8 cellular contexts compared by ENCODE assay signal in the genomic region with DNA sequence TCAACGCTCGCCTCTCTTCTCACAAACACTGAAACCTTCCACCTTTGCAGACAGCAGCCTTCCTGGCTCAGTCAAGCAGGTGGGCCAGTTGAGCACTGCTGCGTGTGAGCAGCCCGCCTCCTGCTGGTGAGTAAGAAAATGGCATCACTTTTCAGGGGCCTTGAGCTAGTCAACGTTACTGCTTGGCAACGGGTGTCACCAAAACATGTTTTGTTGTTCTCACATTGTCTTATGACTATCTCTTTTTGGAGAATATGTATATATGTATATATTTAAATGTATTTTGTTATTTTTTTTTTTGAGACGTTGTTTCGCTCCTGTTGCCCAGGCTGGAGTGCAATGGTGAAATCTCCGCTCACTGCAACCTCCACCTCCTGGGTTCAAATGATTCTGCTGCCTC.
DNase-seq lines count a peak whose midpoint lies in the region; ATAC-seq and TF ChIP-seq lines count a peak whose summit lies in the region.

No MANE protein-coding gene starts in this region.

- no peak overlapping the region for H3K4me3 ChIP-seq in NT2/D1 (ENCODE audit: insufficient read length, low read depth)

- H3K9me3 Mint-ChIP-seq in neural crest cell: no peaks in the 10 kb centered on the region

- ATAC-seq in GM19463 (IDR thresholded peaks at IDR 0.05; ENCODE audit: unreplicated experiment): peak; percentile 88
- ATAC-seq in HG03565 (IDR thresholded peaks at IDR 0.05; ENCODE audit: unreplicated experiment): peak; percentile 90
- peak; percentile 59 for ATAC-seq in esophagus mucosa

- H3K27me3 Mint-ChIP-seq in neural crest cell (ENCODE audit: low read depth): no peaks in the 10 kb centered on the region

- peak overlapping the region; percentile 24 for H3K27ac Mint-ChIP-seq in neural crest cell (ENCODE audit: unreplicated experiment)

- H3K9ac ChIP-seq in NT2/D1 (ENCODE audit: insufficient read length, low read depth): no peak overlapping the region

- peaks cover 6% of the 10 kb centered on the region for H3K4me1 Mint-ChIP-seq in neural crest cell

- TF ChIP-seq CTCF in neural crest cell (conservative IDR thresholded peaks at IDR 0.05): peak; percentile 98

- DNase-seq in DMS 273 (lab: John Stamatoyannopoulos, UW; ENCODE audit: unreplicated experiment) (peak; percentile 84), NT2/D1 (ENCODE audit: low read depth, low spot score) (peak; percentile 58), activated T-cell treated with anti-CD3 and anti-CD28 coated beads for 1 hour (ENCODE audit: low read depth) (peak; percentile 50), neural crest cell (ENCODE audit: low read depth, low spot score) (peak; percentile 65), superior temporal gyrus (ENCODE audit: extremely low spot score) (peak; percentile 85)

- H3K4me1 ChIP-seq in NT2/D1 (ENCODE audit: insufficient read depth, insufficient read length): no peaks in the 10 kb centered on the region

- H3K36me3 Mint-ChIP-seq in neural crest cell (ENCODE audit: low read depth): no peaks in the 10 kb centered on the region

- H3K9me3 ChIP-seq in NT2/D1 (ENCODE audit: insufficient read depth, low read length): no peaks in the 10 kb centered on the region

- no peak overlapping the region for H3K4me3 Mint-ChIP-seq in neural crest cell

- H3K27me3 ChIP-seq in NT2/D1 (ENCODE audit: insufficient read depth, insufficient read length): no peaks in the 10 kb centered on the region

- no peaks in the 10 kb centered on the region for H3K36me3 ChIP-seq in NT2/D1 (ENCODE audit: insufficient read depth, insufficient read length, low read length)
